1 cellular context compared by ENCODE assay signal in genomic region chr7:36287371-36288241, GRCh38.
TF ChIP-seq lines count a peak whose summit lies in the region.

No MANE protein-coding gene starts in this region.

TF ChIP-seq in HepG2, 621 proteins besides CTCF, POLR2A, EP300 and RAD21 (continued from another document and continues in another):
- TF ChIP-seq PRDM15 (CRISPR knock-in tag; IDR thresholded peaks at IDR 0.05) (no peak), MAFG (CRISPR knock-in tag; IDR thresholded peaks at IDR 0.05) (no peak), DBP (CRISPR knock-in tag; IDR thresholded peaks at IDR 0.05; ENCODE audit: not compliant biosample characterization) (no peak), ZNF414 (CRISPR knock-in tag; IDR thresholded peaks at IDR 0.05) (peak; percentile 26; the same call in 1 of the 2 replicates), NCOA1 (CRISPR knock-in tag; IDR thresholded peaks at IDR 0.05) (no peak), REXO4 (CRISPR knock-in tag; IDR thresholded peaks at IDR 0.05; ENCODE audit: borderline replicate concordance) (no peak), UBTF (CRISPR knock-in tag; IDR thresholded peaks at IDR 0.05) (peak; percentile 43), MXD1 (CRISPR knock-in tag; IDR thresholded peaks at IDR 0.05) (no peak), NFE2 (CRISPR knock-in tag; IDR thresholded peaks at IDR 0.05) (no peak), CBFB (CRISPR knock-in tag; IDR thresholded peaks at IDR 0.05) (0 out of 2 replicates have a peak, but pooled peaks have one; percentile 37), PTBP1 (IDR thresholded peaks at IDR 0.05; ENCODE audit: low read depth, low read length, poor library complexity, severe bottlenecking) (no peak), RBM39 (IDR thresholded peaks at IDR 0.05; ENCODE audit: low read depth, low read length, poor library complexity, severe bottlenecking) (no peak), ZNF512B (CRISPR knock-in tag; IDR thresholded peaks at IDR 0.05; ENCODE audit: borderline replicate concordance) (no peak), GZF1 (CRISPR knock-in tag; IDR thresholded peaks at IDR 0.05) (no peak), DR1 (CRISPR knock-in tag; IDR thresholded peaks at IDR 0.05) (no peak), SIX4 (CRISPR knock-in tag; IDR thresholded peaks at IDR 0.05) (peak; percentile 97), HES4 (CRISPR knock-in tag; IDR thresholded peaks at IDR 0.05; ENCODE audit: borderline replicate concordance) (no peak), NFE2L1 (CRISPR knock-in tag; IDR thresholded peaks at IDR 0.05; ENCODE audit: borderline replicate concordance) (no peak), ZNF619 (CRISPR knock-in tag; IDR thresholded peaks at IDR 0.05) (peak; percentile 86; the same call in 1 of the 2 replicates), RAD51 (IDR thresholded peaks at IDR 0.05; ENCODE audit: borderline replicate concordance) (no peak), NR3C1 (CRISPR knock-in tag; IDR thresholded peaks at IDR 0.05) (no peak), LCORL (IDR thresholded peaks at IDR 0.05) (no peak), LCORL (CRISPR knock-in tag; IDR thresholded peaks at IDR 0.05) (peak; percentile 79; the same call in 1 of the 2 replicates), MYNN (CRISPR knock-in tag; IDR thresholded peaks at IDR 0.05; ENCODE audit: low read depth) (no peak), AHR (CRISPR knock-in tag; IDR thresholded peaks at IDR 0.05) (no peak), ZFP62 (CRISPR knock-in tag; IDR thresholded peaks at IDR 0.05) (no peak), CREB3 (CRISPR knock-in tag; IDR thresholded peaks at IDR 0.05) (no peak), POGK (CRISPR knock-in tag; conservative IDR thresholded peaks at IDR 0.05) (0 out of 2 replicates have a peak, but pooled peaks have one; percentile 11), HNRNPL (IDR thresholded peaks at IDR 0.05; ENCODE audit: low read depth, low read length) (no peak), XBP1 (CRISPR knock-in tag; IDR thresholded peaks at IDR 0.05) (no peak; the same call in 1 of the 2 replicates), ZNF225 (CRISPR knock-in tag; IDR thresholded peaks at IDR 0.05) (no peak), ELF1 (CRISPR knock-in tag; IDR thresholded peaks at IDR 0.05) (peak; percentile 62), ATF3 (CRISPR knock-in tag; IDR thresholded peaks at IDR 0.05) (peak; percentile 59; the same call in 1 of the 2 replicates), ZNF577 (CRISPR knock-in tag; IDR thresholded peaks at IDR 0.05; ENCODE audit: borderline replicate concordance, low read depth) (no peak), ELF3 (CRISPR knock-in tag; IDR thresholded peaks at IDR 0.05) (peak; percentile 100), RARA (CRISPR knock-in tag; IDR thresholded peaks at IDR 0.05) (peak; percentile 99), SMC3 (IDR thresholded peaks at IDR 0.05; ENCODE audit: low read length) (no peak), ZNF264 (CRISPR knock-in tag; IDR thresholded peaks at IDR 0.05) (0 out of 2 replicates have a peak, but pooled peaks have one; percentile 55), ZNF207 (IDR thresholded peaks at IDR 0.05; ENCODE audit: borderline replicate concordance) (no peak), CENPX (CRISPR knock-in tag; IDR thresholded peaks at IDR 0.05) (no peak)
- TF ChIP-seq, protein P1, sequence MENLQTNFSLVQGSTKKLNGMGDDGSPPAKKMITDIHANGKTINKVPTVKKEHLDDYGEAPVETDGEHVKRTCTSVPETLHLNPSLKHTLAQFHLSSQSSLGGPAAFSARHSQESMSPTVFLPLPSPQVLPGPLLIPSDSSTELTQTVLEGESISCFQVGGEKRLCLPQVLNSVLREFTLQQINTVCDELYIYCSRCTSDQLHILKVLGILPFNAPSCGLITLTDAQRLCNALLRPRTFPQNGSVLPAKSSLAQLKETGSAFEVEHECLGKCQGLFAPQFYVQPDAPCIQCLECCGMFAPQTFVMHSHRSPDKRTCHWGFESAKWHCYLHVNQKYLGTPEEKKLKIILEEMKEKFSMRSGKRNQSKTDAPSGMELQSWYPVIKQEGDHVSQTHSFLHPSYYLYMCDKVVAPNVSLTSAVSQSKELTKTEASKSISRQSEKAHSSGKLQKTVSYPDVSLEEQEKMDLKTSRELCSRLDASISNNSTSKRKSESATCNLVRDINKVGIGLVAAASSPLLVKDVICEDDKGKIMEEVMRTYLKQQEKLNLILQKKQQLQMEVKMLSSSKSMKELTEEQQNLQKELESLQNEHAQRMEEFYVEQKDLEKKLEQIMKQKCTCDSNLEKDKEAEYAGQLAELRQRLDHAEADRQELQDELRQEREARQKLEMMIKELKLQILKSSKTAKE (CRISPR knock-in tag; IDR thresholded peaks at IDR 0.05; ENCODE audit: borderline replicate concordance) = peak; percentile 96
- TF ChIP-seq, protein P2, sequence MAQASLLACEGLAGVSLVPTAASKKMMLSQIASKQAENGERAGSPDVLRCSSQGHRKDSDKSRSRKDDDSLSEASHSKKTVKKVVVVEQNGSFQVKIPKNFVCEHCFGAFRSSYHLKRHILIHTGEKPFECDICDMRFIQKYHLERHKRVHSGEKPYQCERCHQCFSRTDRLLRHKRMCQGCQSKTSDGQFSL (CRISPR knock-in tag; IDR thresholded peaks at IDR 0.05) = no peak
- TF ChIP-seq, protein P3, sequence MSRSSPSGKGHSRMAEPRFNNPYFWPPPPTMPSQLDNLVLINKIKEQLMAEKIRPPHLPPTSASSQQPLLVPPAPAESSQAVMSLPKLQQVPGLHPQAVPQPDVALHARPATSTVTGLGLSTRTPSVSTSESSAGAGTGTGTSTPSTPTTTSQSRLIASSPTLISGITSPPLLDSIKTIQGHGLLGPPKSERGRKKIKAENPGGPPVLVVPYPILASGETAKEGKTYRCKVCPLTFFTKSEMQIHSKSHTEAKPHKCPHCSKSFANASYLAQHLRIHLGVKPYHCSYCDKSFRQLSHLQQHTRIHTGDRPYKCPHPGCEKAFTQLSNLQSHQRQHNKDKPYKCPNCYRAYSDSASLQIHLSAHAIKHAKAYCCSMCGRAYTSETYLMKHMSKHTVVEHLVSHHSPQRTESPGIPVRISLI (CRISPR knock-in tag; IDR thresholded peaks at IDR 0.05; ENCODE audit: borderline replicate concordance) = peak; percentile 70; the same call in 1 of the 2 replicates
- TF ChIP-seq, protein P4, sequence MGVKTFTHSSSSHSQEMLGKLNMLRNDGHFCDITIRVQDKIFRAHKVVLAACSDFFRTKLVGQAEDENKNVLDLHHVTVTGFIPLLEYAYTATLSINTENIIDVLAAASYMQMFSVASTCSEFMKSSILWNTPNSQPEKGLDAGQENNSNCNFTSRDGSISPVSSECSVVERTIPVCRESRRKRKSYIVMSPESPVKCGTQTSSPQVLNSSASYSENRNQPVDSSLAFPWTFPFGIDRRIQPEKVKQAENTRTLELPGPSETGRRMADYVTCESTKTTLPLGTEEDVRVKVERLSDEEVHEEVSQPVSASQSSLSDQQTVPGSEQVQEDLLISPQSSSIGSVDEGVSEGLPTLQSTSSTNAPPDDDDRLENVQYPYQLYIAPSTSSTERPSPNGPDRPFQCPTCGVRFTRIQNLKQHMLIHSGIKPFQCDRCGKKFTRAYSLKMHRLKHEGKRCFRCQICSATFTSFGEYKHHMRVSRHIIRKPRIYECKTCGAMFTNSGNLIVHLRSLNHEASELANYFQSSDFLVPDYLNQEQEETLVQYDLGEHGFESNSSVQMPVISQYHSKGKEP (CRISPR knock-in tag; IDR thresholded peaks at IDR 0.05) = no peak
